Comparison of ENCODE assay signal across 10 cellular contexts in the genomic region with DNA sequence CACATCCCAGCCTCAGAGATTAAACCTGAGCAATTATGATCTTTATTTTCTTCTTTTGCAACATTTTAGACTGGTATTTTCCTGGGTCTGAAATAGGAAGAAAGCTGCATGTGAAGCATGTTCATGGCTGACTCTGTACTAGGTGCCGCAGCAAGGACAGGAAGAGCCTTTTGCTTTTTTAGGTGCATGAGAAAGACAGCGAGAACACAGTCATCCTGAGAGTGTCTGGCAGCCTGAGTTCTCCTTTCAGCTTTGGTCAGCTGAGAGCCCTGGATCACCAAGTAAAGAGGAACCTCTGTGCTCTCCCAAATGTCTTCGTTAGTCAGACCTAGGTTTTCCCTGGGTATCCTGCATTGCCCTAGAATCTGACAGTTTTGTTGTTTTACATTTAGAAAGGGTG. TPM values are rescaled to one million over a fixed set of nuclear protein-coding genes. Genes with fewer than 3 reads are reported as not detected.
A peak's percentile ranks its signal among the peaks of the same experiment; 100 is the strongest.
DNase-seq lines count a peak whose midpoint lies in the region; ATAC-seq and TF ChIP-seq lines count a peak whose summit lies in the region.
"Had no signal": no experiment of that assay in that cellular context is flagged by ENCODE, and none has a peak within 500 bp of the region (broad histone marks: within the 10 kb centered on the region; RNA-seq: fewer than 3 reads in every experiment).

No MANE protein-coding gene starts in this region.

- H3K4me1 ChIP-seq in right cardiac atrium (ENCODE audit: control insufficient read depth, insufficient read depth, low read length), result no peaks in the 10 kb centered on the region
- peaks cover 28% of the 10 kb centered on the region for H3K4me1 ChIP-seq in Karpas-422 (ENCODE audit: low read length)
- H3K4me1 ChIP-seq in transverse colon, result peaks cover 0 to 8% (median 2%) of the 10 kb centered on the region in 4 donors
- H3K4me1 ChIP-seq in testis, result no peaks in the 10 kb centered on the region

- H3K27ac ChIP-seq in right cardiac atrium (ENCODE audit: low read length) (no peak overlapping the region), Karpas-422 (ENCODE audit: low read length) (no peak overlapping the region), transverse colon (no peak overlapping the region), testis (no peak overlapping the region)

- in situ Hi-C loops in transverse colon (cut with MboI; ENCODE audit: low pct_ligation_motif_present in 1 of 4, low pct_unique_long_range_greater_than_20kb in 1 of 4, low sequenced_read_pairs in 3 of 4), result no loop called here

- peak overlapping the region; percentile 47 for H3K4me2 ChIP-seq in Karpas-422 (ENCODE audit: low read depth, low read length, poor library complexity, severe bottlenecking)

- H3K9me3 ChIP-seq in right cardiac atrium (ENCODE audit: control insufficient read depth, low read length), result no peaks in the 10 kb centered on the region
- H3K9me3 ChIP-seq in Karpas-422 (ENCODE audit: low read length), result no peaks in the 10 kb centered on the region
- no peaks in the 10 kb centered on the region for H3K9me3 ChIP-seq in transverse colon
- no peaks in the 10 kb centered on the region for H3K9me3 ChIP-seq in testis

- no peaks in the 10 kb centered on the region for H3K9me2 ChIP-seq in Karpas-422 (replicated peaks; ENCODE audit: insufficient read depth, low read length)

- intact Hi-C loops in right cardiac atrium (cut with DNase I) (loop anchor here (5.0 to 10.0 kb wide), 3 partner anchors 59 to 69 kb away; partner anchors contain the start of gene TLR3 (in 3 of the 4)), cardiac septum (cut with DNase I) (no loop called here), transverse colon (cut with DNase I; ENCODE audit: low total_unique reads) (no loop called here), testis (cut with DNase I; ENCODE audit: low total_unique reads) (no loop called here)

- H3K9ac ChIP-seq in Karpas-422 (ENCODE audit: low read length), result 0 out of 2 replicates have a peak overlapping the region, but pooled peaks have one; percentile 24

- H3K79me2 ChIP-seq in Karpas-422 (ENCODE audit: low read length), result no peaks in the 10 kb centered on the region

- H3K27me3 ChIP-seq in right cardiac atrium (ENCODE audit: control insufficient read depth, insufficient read depth), result no peaks in the 10 kb centered on the region
- no peaks in the 10 kb centered on the region for H3K27me3 ChIP-seq in Karpas-422 (ENCODE audit: low read length)
- H3K27me3 ChIP-seq in transverse colon, result no peaks in the 10 kb centered on the region
- no peaks in the 10 kb centered on the region for H3K27me3 ChIP-seq in testis

- 75% methylated on average over 3 of the region's 3 CpGs for WGBS in right cardiac atrium
- 70 to 82% methylated on average over 2 to 3 of the region's 3 CpGs for WGBS in transverse colon (ENCODE audit: low coverage in 1 of 2), 2 donors
- WGBS in testis, 2 donors, result 61 to 84% methylated on average over 3 of the region's 3 CpGs

- H3K36me3 ChIP-seq in Karpas-422 (ENCODE audit: insufficient read depth, low read length) (no peaks in the 10 kb centered on the region), transverse colon (no peaks in the 10 kb centered on the region), testis (ENCODE audit: low read depth, missing control alignments) (no peaks in the 10 kb centered on the region)

- TF ChIP-seq EP300 in transverse colon (IDR thresholded peaks at IDR 0.05; ENCODE audit: low read depth), result no peak

- H4K20me1 ChIP-seq in Karpas-422 (ENCODE audit: insufficient read depth, low read depth, low read length), result no peaks in the 10 kb centered on the region

- TF ChIP-seq CTCF in transverse colon (IDR thresholded peaks at IDR 0.05), result no peak
- TF ChIP-seq CTCF in testis (IDR thresholded peaks at IDR 0.05), result no peak

- DNase-seq in right cardiac atrium (no peak), cardiac septum (ENCODE audit: low spot score) (no peak), Karpas-422 (peak; percentile 45), transverse colon (peak; percentile 20), testis (no peak), DMS 273 treated with DMSO at 0.1 percent for 48 hours (lab: John Stamatoyannopoulos, UW) (no peak)
- no peak for DNase-seq in stimulated activated CD4-positive, alpha-beta T cell treated with anti-CD3 and anti-CD28 coated beads, Interleukin-4, amount 100 ng/mL, for 24 hours
- DNase-seq: activated effector memory CD4-positive, alpha-beta T cell treated with anti-CD3 and anti-CD28 coated beads, Interleukin-2, amount 50 U/mL, for 16 hours had no signal

- ATAC-seq in right cardiac atrium (peak; percentile 31 to 38), HG02642 (IDR thresholded peaks at IDR 0.05; ENCODE audit: poor library complexity, unreplicated experiment) (peak; percentile 97)

- no peak for TF ChIP-seq POLR2A in transverse colon (IDR thresholded peaks at IDR 0.05)
- no peak for TF ChIP-seq POLR2A in testis (IDR thresholded peaks at IDR 0.05)

- H3K4me3 ChIP-seq in right cardiac atrium (ENCODE audit: low read length), result no peak overlapping the region
- H3K4me3 ChIP-seq in Karpas-422 (ENCODE audit: low read length), result peak overlapping the region; percentile 7; the same call in 1 of the 2 replicates
- H3K4me3 ChIP-seq in transverse colon, result no peak overlapping the region
- H3K4me3 ChIP-seq in testis, result no peak overlapping the region

- H2AFZ ChIP-seq in Karpas-422 (ENCODE audit: low read length), result peak overlapping the region; percentile 58

RNA-seq across cellular contexts. Expression of gene FAM149A, which starts 29.8 kb away (rescaled TPM):
- 10 to 100 TPM in 3 of 4 donors, 1 to 10 TPM in 1; 8.6 to 17.6 (median 13.4) TPM for total RNA-seq in right cardiac atrium
- polyA plus RNA-seq in right cardiac atrium, result 7.9 TPM
- 5.8 TPM for total RNA-seq in cardiac septum
- 1.9 and 2.8 TPM in 2 replicates for total RNA-seq in Karpas-422 (2014; rRNA removed; shearing (Covaris generic); ENCODE audit: low replicate concordance)
- 10 to 100 TPM; 10.8 to 20.1 (median 16.2) TPM for total RNA-seq in transverse colon
- 10 to 100 TPM; 11.3 to 14.9 TPM for total RNA-seq in testis
- 13.8 TPM for polyA plus RNA-seq in testis (ENCODE audit: insufficient read depth, low read depth, low replicate concordance)
- total RNA-seq: RPMI7951 had no signal

RNA-seq across cellular contexts. Expression of gene CYP4V2, which starts 57.1 kb away (rescaled TPM):
- total RNA-seq in right cardiac atrium, result 10 to 100 TPM; 25.8 to 34.7 (median 29.7) TPM
- 19.6 TPM for polyA plus RNA-seq in right cardiac atrium
- total RNA-seq in cardiac septum, result 20.4 TPM
- 45.7 and 61.3 TPM in 2 replicates for total RNA-seq in Karpas-422 (2014; rRNA removed; shearing (Covaris generic); ENCODE audit: low replicate concordance)
- 10 to 100 TPM; 44.0 to 83.8 (median 61.3) TPM for total RNA-seq in transverse colon
- 10 to 100 TPM; 34.9 to 50.5 TPM for total RNA-seq in testis
- polyA plus RNA-seq in testis (ENCODE audit: insufficient read depth, low read depth, low replicate concordance), result 11.4 TPM

Comparison
In these comparisons a context has a peak if more than half of its experiments do, and no peak if none do; other contexts are left out.
1. intact Hi-C loops: an anchor here in right cardiac atrium (5.0 to 10.0 kb wide); none called in cardiac septum, transverse colon and testis.
2. DNase-seq: peak in Karpas-422 (single experiment) and transverse colon (single experiment); none in right cardiac atrium (0 of 3), cardiac septum (single experiment), stimulated activated CD4-positive, alpha-beta T cell treated with anti-CD3 and anti-CD28 coated beads, Interleukin-4, amount 100 ng/mL, for 24 hours (single experiment), testis (single experiment) and DMS 273 treated with DMSO at 0.1 percent for 48 hours (single experiment).